ENCODE assay signal across 26 cellular contexts in the genomic region with DNA sequence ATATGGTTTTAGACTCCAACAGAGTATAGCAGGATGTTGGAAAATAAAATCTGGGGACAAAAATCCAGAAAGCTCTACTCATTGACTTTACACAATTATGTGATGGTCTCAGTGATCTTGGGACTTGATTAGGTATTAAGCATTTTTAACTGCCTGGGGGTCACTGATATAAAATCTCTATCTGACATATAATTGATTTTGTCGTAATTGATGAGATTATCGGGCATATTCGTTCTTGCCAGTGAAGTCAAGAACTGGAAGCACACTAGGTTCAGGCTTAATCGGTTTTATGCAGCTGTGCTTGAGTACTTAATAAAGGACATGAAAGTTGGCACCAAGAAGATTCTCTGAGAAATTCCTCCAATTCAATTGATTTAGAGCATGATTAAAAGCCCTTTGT.
"Had no signal": no experiment of that assay in that cellular context is flagged by ENCODE, and none has a peak within 500 bp of the region (broad histone marks: within the 10 kb centered on the region; RNA-seq: fewer than 3 reads in every experiment).

No MANE protein-coding gene starts in this region.

- H3K9me3 ChIP-seq: suprapubic skin, testis, thyroid gland, upper lobe of left lung, uterus had no signal

- H3K4me1 ChIP-seq: stomach, suprapubic skin, testis, thyroid gland, tibial artery, tibial nerve, transverse colon, upper lobe of left lung, upper lobe of right lung, uterus, vagina had no signal

- ATAC-seq: stimulated activated effector memory CD8-positive, alpha-beta T cell treated with anti-CD3 and anti-CD28 coated beads, Interleukin-12 subunit alpha, Interleukin-12 subunit beta, amount 100 ng/mL, for 72 hours; stimulated activated memory B cell treated with anti-CD40 and anti-IgM and Interleukin-4, amounts not matched to agents 10 μg/mL and 1 μg/mL and 100 μg/mL, for 72 hours; stimulated activated naive B cell treated with anti-CD40 and anti-IgM and Interleukin-4, amounts not matched to agents 10 μg/mL and 1 μg/mL and 100 μg/mL, for 72 hours; stimulated activated naive CD8-positive, alpha-beta T cell treated with anti-CD3 and anti-CD28 coated beads, Interleukin-15, amount 100 ng/mL, for 72 hours; stimulated activated naive CD8-positive, alpha-beta T cell treated with anti-CD3 and anti-CD28 coated beads, Interleukin-15, Interleukin-2, amounts not matched to agents 100 U/mL and 50 U/mL, for 24 hours; upper lobe of right lung had no signal

- DNase-seq: stimulated activated CD4-positive, alpha-beta T cell treated with anti-CD3 and anti-CD28 coated beads, Interleukin-2, amount 100 ng/mL, for 48 hours; stimulated activated CD4-positive, alpha-beta T cell treated with anti-CD3 and anti-CD28 coated beads, Interleukin-4, amount 100 ng/mL, for 1 hour; stimulated activated CD4-positive, alpha-beta T cell treated with anti-CD3 and anti-CD28 coated beads, Interleukin-4, amount 100 ng/mL, for 24 hours; stimulated activated CD4-positive, alpha-beta T cell treated with anti-CD3 and anti-CD28 coated beads, Interleukin-4, amount 100 ng/mL, for 4 hours; stimulated activated CD8-positive, alpha-beta memory T cell treated with anti-CD3 and anti-CD28 coated beads, Interleukin-4, amount 100 ng/mL, for 48 hours; stimulated activated naive B cell treated with anti-CD40 and anti-IgM and Interleukin-4, amounts not matched to agents 10 μg/mL and 1 μg/mL and 100 μg/mL, for 72 hours; stimulated activated naive CD4-positive, alpha-beta T cell; stimulated activated naive CD4-positive, alpha-beta T cell treated with Interleukin-2 at 50 U/mL for 16 hours; stimulated activated naive CD8-positive, alpha-beta T cell treated with anti-CD3 and anti-CD28 coated beads, Interleukin-15, amount 100 ng/mL, for 72 hours; stimulated activated naive CD8-positive, alpha-beta T cell treated with anti-CD3 and anti-CD28 coated beads, Interleukin-15, Interleukin-2, amounts not matched to agents 100 U/mL and 50 U/mL, for 24 hours; stomach; substantia nigra; testis; thyroid gland; tibial artery; transverse colon; trophoblast cell; upper lobe of left lung; upper lobe of right lung; uterus had no signal

- H3K27ac ChIP-seq: stomach, suprapubic skin, testis, thoracic aorta, thyroid gland, tibial artery, tibial nerve, transverse colon, upper lobe of left lung, upper lobe of right lung, uterus, vagina had no signal

- H3K4me3 ChIP-seq: stomach, suprapubic skin, testis, thoracic aorta, thyroid gland, tibial artery, tibial nerve, transverse colon, upper lobe of left lung, upper lobe of right lung, uterus, vagina had no signal

- H3K27me3 ChIP-seq: stomach, suprapubic skin, testis, thyroid gland, tibial artery, tibial nerve, transverse colon, upper lobe of left lung, upper lobe of right lung, uterus, vagina had no signal

- H3K36me3 ChIP-seq: stomach, suprapubic skin, thoracic aorta, thyroid gland, tibial artery, tibial nerve, transverse colon, upper lobe of left lung, upper lobe of right lung, uterus, vagina had no signal
